ENCODE assay signal across 9 cellular contexts in genomic region chr17:49260922-49261291, GRCh38. TPM values are rescaled to one million over a fixed set of nuclear protein-coding genes. Genes with fewer than 3 reads are reported as not detected.
A peak's percentile ranks its signal among the peaks of the same experiment; 100 is the strongest.
DNase-seq lines count a peak whose midpoint lies in the region; ATAC-seq and TF ChIP-seq lines count a peak whose summit lies in the region.
"Had no signal": no experiment of that assay in that cellular context is flagged by ENCODE, and none has a peak within 500 bp of the region (broad histone marks: within the 10 kb centered on the region; RNA-seq: fewer than 3 reads in every experiment).

No MANE protein-coding gene starts in this region.

- no peaks in the 10 kb centered on the region for H3K9me3 Mint-ChIP-seq in activated CD4-positive, alpha-beta T cell treated with anti-CD3 and anti-CD28 coated beads, Interleukin-2, amount 10 ng/mL, durations not matched to agents 24 days and 14 days
- H3K9me3 Mint-ChIP-seq in activated T-helper 17 cell treated with anti-CD3 and anti-CD28 coated beads, Interleukin-2, amount 50 U/mL, for 72 hours, result no peaks in the 10 kb centered on the region

- peak overlapping the region; percentile 35 for H3K27ac Mint-ChIP-seq in activated CD4-positive, alpha-beta T cell treated with anti-CD3 and anti-CD28 coated beads, Interleukin-2, amount 10 ng/mL, durations not matched to agents 24 days and 14 days
- H3K27ac Mint-ChIP-seq in activated T-helper 17 cell treated with anti-CD3 and anti-CD28 coated beads, Interleukin-2, amount 50 U/mL, for 72 hours, result peak overlapping the region; percentile 73

- H3K4me3 ChIP-seq in kidney epithelial cell (ENCODE audit: low read depth, low read length) (peak overlapping the region; percentile 33), testis (peak overlapping the region; percentile 62 to 68)

- peak overlapping the region; percentile 81 for H3K4me3 Mint-ChIP-seq in activated CD4-positive, alpha-beta T cell treated with anti-CD3 and anti-CD28 coated beads, Interleukin-2, amount 10 ng/mL, durations not matched to agents 24 days and 14 days
- peak overlapping the region; percentile 75 for H3K4me3 Mint-ChIP-seq in activated T-helper 17 cell treated with anti-CD3 and anti-CD28 coated beads, Interleukin-2, amount 50 U/mL, for 72 hours

- 50 to 53% methylated on average over 7 of the region's 7 CpGs for WGBS in testis, 2 donors

- H3K27me3 ChIP-seq in kidney epithelial cell (ENCODE audit: control insufficient read depth, insufficient read depth, low read length) (no peaks in the 10 kb centered on the region), testis (no peaks in the 10 kb centered on the region)

- no peak for ATAC-seq in activated T-helper 17 cell treated with anti-CD3 and anti-CD28 coated beads, Interleukin-2, amount 50 U/mL, for 72 hours (replicated peaks)
- no peak for ATAC-seq in GM18498 (IDR thresholded peaks at IDR 0.05; ENCODE audit: unreplicated experiment)

- no peak for DNase-seq in activated CD4-positive, alpha-beta T cell treated with anti-CD3 and anti-CD28 coated beads, Interleukin-2, amount 10 ng/mL, durations not matched to agents 24 days and 14 days
- DNase-seq in activated CD4-positive, alpha-beta T cell treated with anti-CD3 and anti-CD28 coated beads for 48 hours, result no peak
- DNase-seq in kidney epithelial cell (ENCODE audit: low read depth), result no peak
- no peak for DNase-seq in testis
- no peak for DNase-seq in NCI-H446 treated with DMSO at 0.1 percent for 48 hours (lab: John Stamatoyannopoulos, UW)
- DNase-seq in substantia nigra (lab: John Stamatoyannopoulos, UW), result no peak
- DNase-seq: NCI-H1092 had no signal

- no peaks in the 10 kb centered on the region for H3K36me3 Mint-ChIP-seq in activated CD4-positive, alpha-beta T cell treated with anti-CD3 and anti-CD28 coated beads, Interleukin-2, amount 10 ng/mL, durations not matched to agents 24 days and 14 days (ENCODE audit: low read depth)
- no peaks in the 10 kb centered on the region for H3K36me3 Mint-ChIP-seq in activated T-helper 17 cell treated with anti-CD3 and anti-CD28 coated beads, Interleukin-2, amount 50 U/mL, for 72 hours (ENCODE audit: low read depth)

- peaks cover 6% of the 10 kb centered on the region for H3K4me1 ChIP-seq in testis

- H3K9me3 ChIP-seq in testis, result no peaks in the 10 kb centered on the region

- no peak for TF ChIP-seq POLR2A in testis (IDR thresholded peaks at IDR 0.05)

- peaks cover 18% of the 10 kb centered on the region for H3K27me3 Mint-ChIP-seq in activated CD4-positive, alpha-beta T cell treated with anti-CD3 and anti-CD28 coated beads, Interleukin-2, amount 10 ng/mL, durations not matched to agents 24 days and 14 days
- no peaks in the 10 kb centered on the region for H3K27me3 Mint-ChIP-seq in activated T-helper 17 cell treated with anti-CD3 and anti-CD28 coated beads, Interleukin-2, amount 50 U/mL, for 72 hours

- TF ChIP-seq CTCF in kidney epithelial cell (IDR thresholded peaks at IDR 0.05; ENCODE audit: insufficient read depth, low read length, poor library complexity, severe bottlenecking) (no peak), testis (IDR thresholded peaks at IDR 0.05) (no peak)

- H3K27ac ChIP-seq in testis (peak overlapping the region in 1 of 2 donors; percentile 83), substantia nigra (ENCODE audit: low read depth, low read length, poor library complexity, severe bottlenecking) (no peak overlapping the region)

- intact Hi-C loops in activated CD4-positive, alpha-beta T cell treated with anti-CD3 and anti-CD28 coated beads, Interleukin-2, amount 10 ng/mL, durations not matched to agents 24 days and 14 days (cut with micrococcal nuclease), result loop anchor here (2.0 kb wide), 1 partner anchor 30 kb away; the partner anchor contains the start of gene PHOSPHO1
- intact Hi-C loops in testis (cut with DNase I; ENCODE audit: low total_unique reads), result no loop called here

- H3K4me1 Mint-ChIP-seq in activated CD4-positive, alpha-beta T cell treated with anti-CD3 and anti-CD28 coated beads, Interleukin-2, amount 10 ng/mL, durations not matched to agents 24 days and 14 days, result peaks cover 13% of the 10 kb centered on the region
- H3K4me1 Mint-ChIP-seq in activated T-helper 17 cell treated with anti-CD3 and anti-CD28 coated beads, Interleukin-2, amount 50 U/mL, for 72 hours, result peaks cover 6% of the 10 kb centered on the region

- H3K36me3 ChIP-seq in kidney epithelial cell (ENCODE audit: control insufficient read depth, insufficient read depth, low read length) (no peaks in the 10 kb centered on the region), testis (ENCODE audit: low read depth, missing control alignments) (no peaks in the 10 kb centered on the region)

RNA-seq across cellular contexts. Expression of gene PHOSPHO1, which starts 30.3 kb away (rescaled TPM):
- total RNA-seq in activated CD4-positive, alpha-beta T cell treated with anti-CD3 and anti-CD28 coated beads, Interleukin-2, amount 10 ng/mL, durations not matched to agents 24 days and 14 days, result 0.09 TPM in 1 of 2 replicates, not detected in the other
- total RNA-seq in activated T-helper 17 cell treated with anti-CD3 and anti-CD28 coated beads, Interleukin-2, amount 50 U/mL, for 72 hours, result not detected
- not detected in 2 replicates for total RNA-seq in kidney epithelial cell
- 100 to 1,000 TPM in 1 of 2 donors, 10 to 100 TPM in 1; 35.4 to 138 TPM for total RNA-seq in testis
- 99.5 TPM for polyA plus RNA-seq in testis (ENCODE audit: insufficient read depth, low read depth, low replicate concordance)

RNA-seq across cellular contexts. Expression of gene ABI3, which starts 50.4 kb away (rescaled TPM):
- 27.8 and 28.4 TPM in 2 replicates for total RNA-seq in activated CD4-positive, alpha-beta T cell treated with anti-CD3 and anti-CD28 coated beads, Interleukin-2, amount 10 ng/mL, durations not matched to agents 24 days and 14 days
- total RNA-seq in activated T-helper 17 cell treated with anti-CD3 and anti-CD28 coated beads, Interleukin-2, amount 50 U/mL, for 72 hours, result 10 to 100 TPM; 23.5 to 36.1 TPM
- 0.41 and 0.42 TPM in 2 replicates for total RNA-seq in kidney epithelial cell
- total RNA-seq in testis, result 1 to 10 TPM in 1 of 2 donors, under 1 TPM in 1; 0.87 to 2.2 TPM
- polyA plus RNA-seq in testis (ENCODE audit: insufficient read depth, low read depth, low replicate concordance), result 3.9 TPM

RNA-seq across cellular contexts. Expression of gene GNGT2, which starts 50.5 kb away (rescaled TPM):
- total RNA-seq in activated CD4-positive, alpha-beta T cell treated with anti-CD3 and anti-CD28 coated beads, Interleukin-2, amount 10 ng/mL, durations not matched to agents 24 days and 14 days, result 18.2 and 19.5 TPM in 2 replicates
- 10 to 100 TPM; 23.1 to 27.0 TPM for total RNA-seq in activated T-helper 17 cell treated with anti-CD3 and anti-CD28 coated beads, Interleukin-2, amount 50 U/mL, for 72 hours
- total RNA-seq in kidney epithelial cell, result 0.58 TPM in 1 of 2 replicates, not detected in the other
- total RNA-seq in testis, result under 1 TPM in 1 of 2 donors, not detected in 1; 0.68 TPM
- polyA plus RNA-seq in testis (ENCODE audit: insufficient read depth, low read depth, low replicate concordance), result 2.2 TPM

Comparison
In these comparisons a context has a peak if more than half of its experiments do, and no peak if none do; other contexts are left out.
1. RNA of gene PHOSPHO1, which starts 30.3 kb away (total RNA-seq): 35.4 to 138 TPM in testis; not detected in activated T-helper 17 cell treated with anti-CD3 and anti-CD28 coated beads, Interleukin-2, amount 50 U/mL, for 72 hours, 0.09 TPM in activated CD4-positive, alpha-beta T cell treated with anti-CD3 and anti-CD28 coated beads, Interleukin-2, amount 10 ng/mL, durations not matched to agents 24 days and 14 days and not detected in kidney epithelial cell; every median in the first group is over 10 times any median in the second.
2. RNA of gene GNGT2, which starts 50.5 kb away (total RNA-seq): 23.1 to 27.0 TPM in activated T-helper 17 cell treated with anti-CD3 and anti-CD28 coated beads, Interleukin-2, amount 50 U/mL, for 72 hours and 18.2 to 19.5 TPM in activated CD4-positive, alpha-beta T cell treated with anti-CD3 and anti-CD28 coated beads, Interleukin-2, amount 10 ng/mL, durations not matched to agents 24 days and 14 days; 0.68 TPM in testis and 0.58 TPM in kidney epithelial cell; every median in the first group is over 10 times any median in the second.